In genomic region chr16:75225678-75226515, GRCh38 we compare ENCODE assay signal across 18 cellular contexts. TPM values are rescaled to one million over a fixed set of nuclear protein-coding genes. Genes with fewer than 3 reads are reported as not detected.
DNase-seq lines count a peak whose midpoint lies in the region; ATAC-seq and TF ChIP-seq lines count a peak whose summit lies in the region.
"Had no signal": no experiment of that assay in that cellular context is flagged by ENCODE, and none has a peak within 500 bp of the region (broad histone marks: within the 10 kb centered on the region; RNA-seq: fewer than 3 reads in every experiment).

No MANE protein-coding gene starts in this region.

- no peak for TF ChIP-seq POLR2A in uterus (IDR thresholded peaks at IDR 0.05)

- no peak overlapping the region for H2AFZ ChIP-seq in mesenchymal stem cell (ENCODE audit: low read depth, low read length)

- H4K91ac ChIP-seq in mesenchymal stem cell (ENCODE audit: low read length), result no peak overlapping the region

- no peak overlapping the region for H2AK5ac ChIP-seq in mesenchymal stem cell (ENCODE audit: low read length, severe bottlenecking)

- peak; percentile 40 for ATAC-seq in left ventricle myocardium superior
- no peak for ATAC-seq in GM21367 (IDR thresholded peaks at IDR 0.05; ENCODE audit: unreplicated experiment)

- no peak overlapping the region for H3K23ac ChIP-seq in mesenchymal stem cell (ENCODE audit: low read length in 2 of 2)

- H3K4me1 ChIP-seq in right atrium auricular region (peaks cover 0 to 21% of the 10 kb centered on the region in 2 donors), mesenchymal stem cell (ENCODE audit: control insufficient read depth, insufficient read depth, low read depth, low read length) (peaks cover 43% of the 10 kb centered on the region), uterus (no peaks in the 10 kb centered on the region), colonic mucosa (no peaks in the 10 kb centered on the region)
- H3K4me1 ChIP-seq: A549 had no signal

- H3K9me3 ChIP-seq in right atrium auricular region (no peaks in the 10 kb centered on the region), mesenchymal stem cell (ENCODE audit: control insufficient read depth, low read length) (no peaks in the 10 kb centered on the region), uterus (no peaks in the 10 kb centered on the region), colonic mucosa (no peaks in the 10 kb centered on the region)
- H3K9me3 ChIP-seq: A549 had no signal

- no peak for TF ChIP-seq CTCF in right atrium auricular region (IDR thresholded peaks at IDR 0.05)
- TF ChIP-seq CTCF in uterus (IDR thresholded peaks at IDR 0.05), result no peak
- no peak for TF ChIP-seq CTCF in colonic mucosa (IDR thresholded peaks at IDR 0.05)

- H2BK120ac ChIP-seq in mesenchymal stem cell (ENCODE audit: low read depth, low read length), result no peak overlapping the region

- no peak overlapping the region for H3K14ac ChIP-seq in mesenchymal stem cell (ENCODE audit: low read length in 2 of 2)

- H3K36me3 ChIP-seq in right atrium auricular region (peaks cover 19% of the 10 kb centered on the region), mesenchymal stem cell (ENCODE audit: control insufficient read depth in 1 of 2, insufficient read depth in 2 of 2, low read depth in 1 of 2, low read length in 2 of 2) (peaks cover 38 to 45% of the 10 kb centered on the region in 2 experiments), uterus (no peaks in the 10 kb centered on the region), colonic mucosa (peaks cover 9% of the 10 kb centered on the region)

- H3K18ac ChIP-seq in mesenchymal stem cell (ENCODE audit: low read depth in 1 of 2, low read length in 2 of 2), result no peak overlapping the region

- no peak overlapping the region for H3K4ac ChIP-seq in mesenchymal stem cell (ENCODE audit: low read depth in 1 of 2, low read length in 2 of 2)

- H2BK5ac ChIP-seq in mesenchymal stem cell (ENCODE audit: low read depth, low read length, poor library complexity, severe bottlenecking), result no peak overlapping the region

- H2BK15ac ChIP-seq in mesenchymal stem cell (ENCODE audit: low read depth, poor library complexity, severe bottlenecking), result no peak overlapping the region

- H3K27me3 ChIP-seq in right atrium auricular region (no peaks in the 10 kb centered on the region), mesenchymal stem cell (ENCODE audit: control insufficient read depth in 1 of 2, insufficient read depth in 1 of 2, low read length in 2 of 2) (peaks cover 0 to 8% of the 10 kb centered on the region in 2 experiments), uterus (no peaks in the 10 kb centered on the region), colonic mucosa (no peaks in the 10 kb centered on the region)

- 86% methylated on average over 25 of the region's 26 CpGs for WGBS in mesenchymal stem cell

- peaks cover 17% of the 10 kb centered on the region for H3K79me1 ChIP-seq in mesenchymal stem cell (replicated peaks; ENCODE audit: low read length, poor library complexity, severe bottlenecking)

- intact Hi-C loops in left ventricle myocardium superior (cut with micrococcal nuclease), result no loop called here
- intact Hi-C loops in uterus (cut with DNase I; ENCODE audit: low total_unique reads), result no loop called here
- intact Hi-C loops in colonic mucosa (cut with DNase I), result loop anchor here (2.0 kb wide), 1 partner anchor 19 kb away; the partner anchor contains the start of gene CTRB2

- H3K4me3 ChIP-seq in right atrium auricular region, result no peak overlapping the region
- H3K4me3 ChIP-seq in mesenchymal stem cell (ENCODE audit: insufficient read depth in 1 of 2, low read depth in 1 of 2, low read length in 2 of 2), result no peak overlapping the region
- no peak overlapping the region for H3K4me3 ChIP-seq in uterus
- H3K4me3 ChIP-seq in colonic mucosa, result no peak overlapping the region
- H3K4me3 ChIP-seq: A549 had no signal

- H4K8ac ChIP-seq in mesenchymal stem cell (ENCODE audit: low read length), result no peak overlapping the region

- no peak overlapping the region for H3K27ac ChIP-seq in right atrium auricular region
- no peak overlapping the region for H3K27ac ChIP-seq in mesenchymal stem cell (ENCODE audit: low read length, poor library complexity, severe bottlenecking)
- no peak overlapping the region for H3K27ac ChIP-seq in uterus
- no peak overlapping the region for H3K27ac ChIP-seq in colonic mucosa
- H3K27ac ChIP-seq: A549 had no signal

- H3K9ac ChIP-seq in mesenchymal stem cell (ENCODE audit: low read length), result no peak overlapping the region
- no peak overlapping the region for H3K9ac ChIP-seq in colonic mucosa (ENCODE audit: low read depth in 2 of 2, low read length in 2 of 2)

- H3K4me2 ChIP-seq in mesenchymal stem cell (ENCODE audit: low read length, poor library complexity, severe bottlenecking), result no peak overlapping the region
- H3K4me2 ChIP-seq: A549 had no signal

- no peak overlapping the region for H2BK12ac ChIP-seq in mesenchymal stem cell (ENCODE audit: low read length in 2 of 2)

- peak; percentile 54 for DNase-seq in left ventricle myocardium superior
- no peak for DNase-seq in right atrium auricular region (ENCODE audit: low spot score)
- peak; percentile 30 for DNase-seq in RPMI7951 (ENCODE audit: low read depth)
- peak; percentile 3 for DNase-seq in mesenchymal stem cell
- DNase-seq in uterus, result peak; percentile 17 to 22
- DNase-seq in colonic mucosa, result no peak
- DNase-seq in stimulated activated CD4-positive, alpha-beta T cell treated with anti-CD3 and anti-CD28 coated beads, Interleukin-2, amount 100 ng/mL, for 24 hours, result no peak
- DNase-seq: C1 segment of cervical spinal cord, DMS 273 treated with DMSO at 0.1 percent for 48 hours, GDM1, NCI-H1092, NCI-H146, NCI-H2081 treated with DMSO at 0.1 percent for 48 hours, NCI-H510A treated with DMSO at 0.1 percent for 48 hours had no signal

RNA-seq across cellular contexts. Expression of gene CTRB1, which starts 7.1 kb away (rescaled TPM):
- total RNA-seq in left ventricle myocardium superior, result not detected
- total RNA-seq in right atrium auricular region, result not detected
- total RNA-seq in RPMI7951 (2014; rRNA removed; shearing (Covaris generic)), result not detected in 2 replicates
- not detected for polyA plus RNA-seq in mesenchymal stem cell (2013, experiment 1 of 2)
- polyA plus RNA-seq in mesenchymal stem cell (2013, experiment 2 of 2), result not detected
- not detected for total RNA-seq in uterus
- total RNA-seq in colonic mucosa, result 10 to 100 TPM in 1 of 2 donors, not detected in 1; 19.1 TPM
- total RNA-seq: MCF 10A, SK-MEL-5 had no signal
- polyA plus RNA-seq: A549 had no signal

RNA-seq across cellular contexts. Expression of gene CTRB2, which starts 18.9 kb away (rescaled TPM):
- total RNA-seq in left ventricle myocardium superior, result not detected
- not detected for total RNA-seq in right atrium auricular region
- total RNA-seq in RPMI7951 (2014; rRNA removed; shearing (Covaris generic)), result not detected in 2 replicates
- not detected for polyA plus RNA-seq in mesenchymal stem cell (2013, experiment 1 of 2)
- not detected for polyA plus RNA-seq in mesenchymal stem cell (2013, experiment 2 of 2)
- total RNA-seq in uterus, result not detected
- 10 to 100 TPM in 1 of 2 donors, not detected in 1; 29.1 TPM for total RNA-seq in colonic mucosa
- total RNA-seq: MCF 10A, SK-MEL-5 had no signal
- polyA plus RNA-seq: A549 had no signal

RNA-seq across cellular contexts. Expression of gene BCAR1, which starts 25.5 kb away (rescaled TPM):
- total RNA-seq in left ventricle myocardium superior (82.9 TPM), right atrium auricular region (10 to 100 TPM; 58.0 to 88.2 TPM), uterus (100 to 1,000 TPM in 1 of 4 donors, 10 to 100 TPM in 3; 42.8 to 104 (median 47.2) TPM), colonic mucosa (100 to 1,000 TPM; 110 to 130 TPM)
- total RNA-seq in RPMI7951 (2014; rRNA removed; shearing (Covaris generic)), result 19.7 and 20.3 TPM in 2 replicates
- polyA plus RNA-seq in mesenchymal stem cell (2013, experiment 1 of 2), result 169 TPM
- 176 TPM for polyA plus RNA-seq in mesenchymal stem cell (2013, experiment 2 of 2)

Comparison
In these comparisons a context has a peak if more than half of its experiments do, and no peak if none do; other contexts are left out.
1. DNase-seq: peak in left ventricle myocardium superior (single experiment), RPMI7951 (single experiment), mesenchymal stem cell (single experiment) and uterus (2 of 2); none in right atrium auricular region (single experiment), colonic mucosa (single experiment) and stimulated activated CD4-positive, alpha-beta T cell treated with anti-CD3 and anti-CD28 coated beads, Interleukin-2, amount 100 ng/mL, for 24 hours (0 of 2).